8 cellular contexts compared by ENCODE assay signal in genomic region chr11:2691991-2692841, GRCh38. TPM values are rescaled to one million over a fixed set of nuclear protein-coding genes. Genes with fewer than 3 reads are reported as not detected.
DNase-seq lines count a peak whose midpoint lies in the region; TF ChIP-seq lines count a peak whose summit lies in the region.

No MANE protein-coding gene starts in this region.

- peak in 2 of 3 experiments; percentile 33 to 76 for DNase-seq in NCI-H1417 (lab: John Stamatoyannopoulos, UW)
- no peak for DNase-seq in NCI-H1417 treated with DMSO at 0.1 percent for 48 hours (lab: John Stamatoyannopoulos, UW)
- DNase-seq in NCI-H2107 treated with DMSO at 0.1 percent for 48 hours (lab: John Stamatoyannopoulos, UW; ENCODE audit: unreplicated experiment), result peak; percentile 77
- no peak for DNase-seq in endothelial cell (ENCODE audit: low spot score)
- no peak for DNase-seq in retinal pigment epithelial cell (ENCODE audit: low read depth)
- DNase-seq in hepatic stellate cell (ENCODE audit: low spot score), result no peak
- no peak for DNase-seq in T1000 (lab: John Stamatoyannopoulos, UW)
- no peak for DNase-seq in H4 (ENCODE audit: low spot score)

- H3K4me3 Mint-ChIP-seq in endothelial cell (ENCODE audit: unreplicated experiment), result peak overlapping the region; percentile 74

- peaks cover 12% of the 10 kb centered on the region for H3K27me3 Mint-ChIP-seq in endothelial cell (ENCODE audit: unreplicated experiment)

- no peak overlapping the region for H3K27ac Mint-ChIP-seq in endothelial cell (ENCODE audit: unreplicated experiment)

- TF ChIP-seq CTCF in endothelial cell (IDR thresholded peaks at IDR 0.05; ENCODE audit: unreplicated experiment) (peak; percentile 23), retinal pigment epithelial cell (conservative IDR thresholded peaks at IDR 0.05; ENCODE audit: low read depth, low read length) (peak; percentile 68)

- H3K4me1 Mint-ChIP-seq in endothelial cell (ENCODE audit: unreplicated experiment), result peaks cover 34% of the 10 kb centered on the region

- no peak overlapping the region for H3K4me3 ChIP-seq in retinal pigment epithelial cell (ENCODE audit: low read length)

- no peaks in the 10 kb centered on the region for H3K9me3 Mint-ChIP-seq in endothelial cell (ENCODE audit: unreplicated experiment)

- H3K36me3 Mint-ChIP-seq in endothelial cell (ENCODE audit: low read depth, unreplicated experiment), result peaks cover 10% of the 10 kb centered on the region

RNA-seq across cellular contexts. Expression of gene KCNQ1OT1, which starts 7.6 kb away (rescaled TPM):
- total RNA-seq in endothelial cell (ENCODE audit: unreplicated experiment), result 1.2 TPM
- total RNA-seq in H4 (2014; rRNA removed; shearing (Covaris generic)), result 0.14 and 0.17 TPM in 2 replicates

Comparison
In these comparisons a context has a peak if more than half of its experiments do, and no peak if none do; other contexts are left out.
1. DNase-seq: peak in NCI-H1417 (2 of 3) and NCI-H2107 treated with DMSO at 0.1 percent for 48 hours (single experiment); none in NCI-H1417 treated with DMSO at 0.1 percent for 48 hours (single experiment), endothelial cell (single experiment), retinal pigment epithelial cell (single experiment), hepatic stellate cell (single experiment), T1000 (single experiment) and H4 (single experiment).